ENCODE assay signal across 24 cellular contexts in the genomic region with DNA sequence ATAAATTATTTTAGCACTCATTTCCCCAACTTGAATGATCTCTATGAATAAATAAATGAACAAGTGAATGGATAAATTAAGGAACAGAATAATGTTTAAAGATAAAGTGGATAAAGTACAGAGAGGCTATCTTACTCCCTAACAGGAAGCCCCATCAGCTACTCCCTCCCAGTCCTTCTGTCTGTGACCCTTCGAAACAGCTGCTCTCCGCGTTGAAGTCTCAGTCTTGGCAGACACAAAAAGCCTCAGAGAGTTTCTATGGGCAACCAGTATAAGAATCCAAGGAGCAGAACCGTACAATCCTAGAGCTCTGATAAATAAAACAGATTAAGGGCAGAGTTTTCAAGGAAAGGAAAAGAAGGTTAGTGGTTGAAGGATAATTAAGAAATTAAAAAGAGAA. TPM values are rescaled to one million over a fixed set of nuclear protein-coding genes. Genes with fewer than 3 reads are reported as not detected.
A peak's percentile ranks its signal among the peaks of the same experiment; 100 is the strongest.
DNase-seq lines count a peak whose midpoint lies in the region; FAIRE-seq and TF ChIP-seq lines count a peak whose summit lies in the region.
"Had no signal": no experiment of that assay in that cellular context is flagged by ENCODE, and none has a peak within 500 bp of the region (broad histone marks: within the 10 kb centered on the region; RNA-seq: fewer than 3 reads in every experiment).

No MANE protein-coding gene starts in this region.

- no peak for TF ChIP-seq CTCF in 22Rv1 (IDR thresholded peaks at IDR 0.05)
- no peak for TF ChIP-seq CTCF in H9 (conservative IDR thresholded peaks at IDR 0.05)
- no peak for TF ChIP-seq CTCF in brain (conservative IDR thresholded peaks at IDR 0.05)

- H3K79me1 ChIP-seq in H9 (ENCODE audit: insufficient read depth, low read depth, low read length, poor library complexity, severe bottlenecking) (no peaks in the 10 kb centered on the region), mesenchymal stem cell (replicated peaks; ENCODE audit: low read length, poor library complexity, severe bottlenecking) (no peaks in the 10 kb centered on the region)

- no peaks in the 10 kb centered on the region for H3K79me2 ChIP-seq in H9 (ENCODE audit: insufficient read depth, low read length)

- no peak overlapping the region for H3K9ac ChIP-seq in H9 (ENCODE audit: extremely low read depth, insufficient read length, low read length)
- peak overlapping the region; percentile 79 for H3K9ac ChIP-seq in mesenchymal stem cell (ENCODE audit: low read length)
- H3K9ac ChIP-seq: BLaER1, GM23248 had no signal

- no peaks in the 10 kb centered on the region for H3K36me3 Mint-ChIP-seq in H9 (ENCODE audit: insufficient read depth in 1 of 3, low read depth in 3 of 3)
- H3K36me3 Mint-ChIP-seq in brain = peaks cover 6% of the 10 kb centered on the region
- no peaks in the 10 kb centered on the region for H3K36me3 Mint-ChIP-seq in activated T-helper 2 cell treated with anti-CD3 and anti-CD28 coated beads, Interferon-gamma antibody, Interleukin-2, Interleukin-4, amounts not matched to agents 10 μg/mL and 5 μg/mL and 100 μg/mL, durations not matched to agents 14 hours and 24 hours and 36 hours (ENCODE audit: low read depth)

- H2AFZ ChIP-seq in H9 (ENCODE audit: low read length) = no peak overlapping the region
- no peak overlapping the region for H2AFZ ChIP-seq in mesenchymal stem cell (ENCODE audit: low read depth, low read length)
- H2AFZ ChIP-seq: GM23248 had no signal

- intact Hi-C loops in activated T-helper 2 cell treated with anti-CD3 and anti-CD28 coated beads, Interferon-gamma antibody, Interleukin-2, Interleukin-4, amounts not matched to agents 10 μg/mL and 5 μg/mL and 100 μg/mL, durations not matched to agents 14 hours and 24 hours and 36 hours (cut with micrococcal nuclease) = no loop called here

- H3K36me3 ChIP-seq in mesenchymal stem cell (ENCODE audit: control insufficient read depth in 1 of 2, insufficient read depth in 2 of 2, low read depth in 1 of 2, low read length in 2 of 2) = peaks cover 0 to under 1% of the 10 kb centered on the region in 2 experiments
- H3K36me3 ChIP-seq: BLaER1, HAP-1 had no signal

- H2BK15ac ChIP-seq in H9 (ENCODE audit: low read depth, low read length) (no peak overlapping the region), mesenchymal stem cell (ENCODE audit: low read depth, poor library complexity, severe bottlenecking) (no peak overlapping the region)

- H3K27ac ChIP-seq in 22Rv1 (peak overlapping the region; percentile 9; the same call in 1 of the 2 replicates), H9 (ENCODE audit: insufficient read length, low read depth, low read length) (no peak overlapping the region), mesenchymal stem cell (ENCODE audit: low read length, poor library complexity, severe bottlenecking) (no peak overlapping the region)
- H3K27ac ChIP-seq: BLaER1, GM23248 had no signal

- H3K4me3 Mint-ChIP-seq in H9 (no peak overlapping the region), brain (peak overlapping the region in 2 of 5 experiments; percentile 31 to 59)
- H3K4me3 Mint-ChIP-seq in activated T-helper 2 cell treated with anti-CD3 and anti-CD28 coated beads, Interferon-gamma antibody, Interleukin-2, Interleukin-4, amounts not matched to agents 10 μg/mL and 5 μg/mL and 100 μg/mL, durations not matched to agents 14 hours and 24 hours and 36 hours (ENCODE audit: low read depth) = no peak overlapping the region
- H3K4me3 Mint-ChIP-seq: CD4-positive, alpha-beta T cell had no signal

- H3K4me1 ChIP-seq in H9 (ENCODE audit: insufficient read depth, low read length) (no peaks in the 10 kb centered on the region; the same call in 1 of the 2 replicates), mesenchymal stem cell (ENCODE audit: control insufficient read depth, insufficient read depth, low read depth, low read length) (peaks cover 4% of the 10 kb centered on the region)
- H3K4me1 ChIP-seq: BLaER1, HAP-1 had no signal

- no peaks in the 10 kb centered on the region for H3K9me3 Mint-ChIP-seq in H9
- no peaks in the 10 kb centered on the region for H3K9me3 Mint-ChIP-seq in brain
- no peaks in the 10 kb centered on the region for H3K9me3 Mint-ChIP-seq in activated T-helper 2 cell treated with anti-CD3 and anti-CD28 coated beads, Interferon-gamma antibody, Interleukin-2, Interleukin-4, amounts not matched to agents 10 μg/mL and 5 μg/mL and 100 μg/mL, durations not matched to agents 14 hours and 24 hours and 36 hours
- H3K9me3 Mint-ChIP-seq: CD4-positive, alpha-beta T cell had no signal

- no peaks in the 10 kb centered on the region for H3K23me2 ChIP-seq in H9 (ENCODE audit: insufficient read length, low read depth, low read length, poor library complexity, severe bottlenecking)

- no peak for FAIRE-seq in GM12891 (lab: Jason Lieb, UNC)

- peak overlapping the region in 1 of 2 experiments; percentile 73 for H3K4me3 ChIP-seq in mesenchymal stem cell (ENCODE audit: insufficient read depth in 1 of 2, low read depth in 1 of 2, low read length in 2 of 2)
- H3K4me3 ChIP-seq: BLaER1, GM23248, HAP-1 had no signal

- no peak overlapping the region for H2AK5ac ChIP-seq in H9 (ENCODE audit: insufficient read length, low read length)
- no peak overlapping the region for H2AK5ac ChIP-seq in mesenchymal stem cell (ENCODE audit: low read length, severe bottlenecking)

- H3K4ac ChIP-seq in H9 (ENCODE audit: low read depth, low read length) = no peak overlapping the region
- no peak overlapping the region for H3K4ac ChIP-seq in mesenchymal stem cell (ENCODE audit: low read depth in 1 of 2, low read length in 2 of 2)

- H3T11ph ChIP-seq in H9 (ENCODE audit: low read length) = no peak overlapping the region

- H3K56ac ChIP-seq in H9 (ENCODE audit: insufficient read length, low read depth, low read length) = no peak overlapping the region

- H2BK5ac ChIP-seq in H9 (ENCODE audit: insufficient read length, low read length) (no peak overlapping the region), mesenchymal stem cell (ENCODE audit: low read depth, low read length, poor library complexity, severe bottlenecking) (no peak overlapping the region)

- H3K14ac ChIP-seq in H9 (ENCODE audit: insufficient read depth, low read length) (no peak overlapping the region), mesenchymal stem cell (ENCODE audit: low read length in 2 of 2) (no peak overlapping the region)

- H3K4me2 ChIP-seq in H9 (ENCODE audit: insufficient read depth, insufficient read length, low read length) (no peak overlapping the region), mesenchymal stem cell (ENCODE audit: low read length, poor library complexity, severe bottlenecking) (no peak overlapping the region)
- H3K4me2 ChIP-seq: BLaER1 had no signal

- H3K4me1 Mint-ChIP-seq in H9 = peaks cover 10 to 15% of the 10 kb centered on the region in 2 experiments
- peaks cover 51% of the 10 kb centered on the region for H3K4me1 Mint-ChIP-seq in brain
- no peaks in the 10 kb centered on the region for H3K4me1 Mint-ChIP-seq in activated T-helper 2 cell treated with anti-CD3 and anti-CD28 coated beads, Interferon-gamma antibody, Interleukin-2, Interleukin-4, amounts not matched to agents 10 μg/mL and 5 μg/mL and 100 μg/mL, durations not matched to agents 14 hours and 24 hours and 36 hours (ENCODE audit: low read depth)

- no peak for TF ChIP-seq POLR2A in GM12891 (IDR thresholded peaks at IDR 0.05; ENCODE audit: low read depth, low read length)

- H2BK20ac ChIP-seq in H9 (ENCODE audit: low read depth, low read length, poor library complexity, severe bottlenecking) = no peak overlapping the region

- H3K18ac ChIP-seq in H9 (ENCODE audit: insufficient read length, low read depth, low read length) = no peak overlapping the region
- no peak overlapping the region for H3K18ac ChIP-seq in mesenchymal stem cell (ENCODE audit: low read depth in 1 of 2, low read length in 2 of 2)

- DNase-seq in H9 (no peak), mesenchymal stem cell (no peak), GM12891 (ENCODE audit: insufficient read length, low spot score) (no peak), OCI-M2 (lab: John Stamatoyannopoulos, UW; ENCODE audit: unreplicated experiment) (no peak), NCI-H526 (lab: John Stamatoyannopoulos, UW) (no peak)
- no peak for DNase-seq in activated T-helper 2 cell treated with anti-CD3 and anti-CD28 coated beads, Interferon-gamma antibody, Interleukin-2, Interleukin-4, amounts not matched to agents 10 μg/mL and 5 μg/mL and 100 μg/mL, durations not matched to agents 14 hours and 24 hours and 36 hours (ENCODE audit: low spot score)
- DNase-seq: CD4-positive, alpha-beta T cell; COR-L47; DMS79; GM23248; KBM-7; MM.1S; NCI-H1048; NCI-H1417 treated with DMSO at 0.1 percent for 48 hours; NCI-H187 treated with DMSO at 0.1 percent for 48 hours; NCI-H2107; NCI-H2227 treated with DMSO at 0.1 percent for 48 hours; NCI-H510A treated with DMSO at 0.1 percent for 48 hours; PC-3; SIG-M5 had no signal

- H3K27me3 ChIP-seq in H9 (ENCODE audit: insufficient read depth, low read length) = no peaks in the 10 kb centered on the region
- no peaks in the 10 kb centered on the region for H3K27me3 ChIP-seq in mesenchymal stem cell (ENCODE audit: control insufficient read depth in 1 of 2, insufficient read depth in 1 of 2, low read length in 2 of 2)
- H3K27me3 ChIP-seq: BLaER1 had no signal

- no CpG with 5 or more reads among the region's 4 CpGs for WGBS in H9 (ENCODE audit: extremely low coverage, insufficient read length, low lambda C conversion rate)
- WGBS in mesenchymal stem cell = 95% methylated on average over 4 of the region's 4 CpGs

- peak overlapping the region; percentile 36 for H2BK120ac ChIP-seq in H9 (ENCODE audit: low read depth, low read length, poor library complexity, severe bottlenecking)
- H2BK120ac ChIP-seq in mesenchymal stem cell (ENCODE audit: low read depth, low read length) = no peak overlapping the region

- H3K9me3 ChIP-seq in H9 (ENCODE audit: control insufficient read depth, low read depth, low read length) (no peaks in the 10 kb centered on the region), mesenchymal stem cell (ENCODE audit: control insufficient read depth, low read length) (no peaks in the 10 kb centered on the region)
- H3K9me3 ChIP-seq: BLaER1, HAP-1 had no signal

- H3K23ac ChIP-seq in H9 (ENCODE audit: insufficient read length, low read depth, low read length) = no peak overlapping the region
- H3K23ac ChIP-seq in mesenchymal stem cell (ENCODE audit: low read length in 2 of 2) = no peak overlapping the region

- no peak overlapping the region for H4K91ac ChIP-seq in H9 (ENCODE audit: insufficient read length, low read depth, low read length)
- no peak overlapping the region for H4K91ac ChIP-seq in mesenchymal stem cell (ENCODE audit: low read length)

- no peak overlapping the region for H4K5ac ChIP-seq in H9 (ENCODE audit: insufficient read length, low read depth, low read length)

- H3K27me3 Mint-ChIP-seq in H9 (ENCODE audit: low read depth) = no peaks in the 10 kb centered on the region
- H3K27me3 Mint-ChIP-seq in brain = no peaks in the 10 kb centered on the region
- H3K27me3 Mint-ChIP-seq in activated T-helper 2 cell treated with anti-CD3 and anti-CD28 coated beads, Interferon-gamma antibody, Interleukin-2, Interleukin-4, amounts not matched to agents 10 μg/mL and 5 μg/mL and 100 μg/mL, durations not matched to agents 14 hours and 24 hours and 36 hours (ENCODE audit: low read depth) = no peaks in the 10 kb centered on the region
- H3K27me3 Mint-ChIP-seq: CD4-positive, alpha-beta T cell had no signal

- H2BK12ac ChIP-seq in H9 (ENCODE audit: insufficient read length, low read depth, low read length) = no peak overlapping the region
- H2BK12ac ChIP-seq in mesenchymal stem cell (ENCODE audit: low read length in 2 of 2) = no peak overlapping the region

- H3K27ac Mint-ChIP-seq in H9 (peak overlapping the region in 2 of 3 experiments; percentile 49 to 69; a peak in 3 of 7 replicates), brain (peak overlapping the region; percentile 1 to 86 (median 52))
- H3K27ac Mint-ChIP-seq in activated T-helper 2 cell treated with anti-CD3 and anti-CD28 coated beads, Interferon-gamma antibody, Interleukin-2, Interleukin-4, amounts not matched to agents 10 μg/mL and 5 μg/mL and 100 μg/mL, durations not matched to agents 14 hours and 24 hours and 36 hours = no peak overlapping the region
- H3K27ac Mint-ChIP-seq: CD4-positive, alpha-beta T cell had no signal

- H4K20me1 ChIP-seq in H9 (ENCODE audit: control insufficient read depth, insufficient read depth, insufficient read length) = no peaks in the 10 kb centered on the region
- H4K20me1 ChIP-seq: BLaER1 had no signal

- H4K8ac ChIP-seq in H9 (replicated peaks; ENCODE audit: insufficient read length, low read depth, low read length) (no peak overlapping the region), mesenchymal stem cell (ENCODE audit: low read length) (no peak overlapping the region)

RNA-seq across cellular contexts. Expression of a gene that starts 35.0 kb away (rescaled TPM):
- 0.55 and 0.70 TPM in 2 replicates for total RNA-seq in H9 (2021)
- 0.49 TPM for polyA plus RNA-seq in brain (ENCODE audit: insufficient read depth, low read depth, low replicate concordance)
- 1.2 TPM for polyA plus RNA-seq in mesenchymal stem cell (2013, experiment 1 of 2)
- polyA plus RNA-seq in mesenchymal stem cell (2013, experiment 2 of 2) = 1.4 TPM
- polyA plus RNA-seq in GM12891 (2012; ENCODE audit: low read depth, missing spikeins) = under 0.01 TPM
- total RNA-seq in activated T-helper 2 cell treated with anti-CD3 and anti-CD28 coated beads, Interferon-gamma antibody, Interleukin-2, Interleukin-4, amounts not matched to agents 10 μg/mL and 5 μg/mL and 100 μg/mL, durations not matched to agents 14 hours and 24 hours and 36 hours = 0.02 TPM in 1 of 2 replicates, not detected in the other
- total RNA-seq: CD4-positive, alpha-beta T cell; PC-3 had no signal
